ENCODE assay signal across 8 cellular contexts in genomic region chr1:165914136-165914798, GRCh38.
A peak's percentile ranks its signal among the peaks of the same experiment; 100 is the strongest.
DNase-seq lines count a peak whose midpoint lies in the region; ATAC-seq and TF ChIP-seq lines count a peak whose summit lies in the region.

No MANE protein-coding gene starts in this region.

- TF ChIP-seq CTCF in DND-41 (IDR thresholded peaks at IDR 0.05; ENCODE audit: borderline replicate concordance, extremely low read depth, low read length, poor library complexity, severe bottlenecking) (peak; percentile 95), fibroblast of mammary gland (conservative IDR thresholded peaks at IDR 0.05; ENCODE audit: control insufficient read depth, insufficient read depth, low read depth, low read length) (peak; percentile 92), neural crest cell (conservative IDR thresholded peaks at IDR 0.05) (peak; percentile 95), tibial nerve (IDR thresholded peaks at IDR 0.05) (peak; percentile 78 to 91 (median 86))

- H3K9me3 ChIP-seq in DND-41 (ENCODE audit: insufficient read depth, low read length, severe bottlenecking) = no peaks in the 10 kb centered on the region
- H3K9me3 ChIP-seq in tibial nerve = no peaks in the 10 kb centered on the region

- peaks cover 2% of the 10 kb centered on the region for H3K4me1 Mint-ChIP-seq in activated T-cell treated with anti-CD3 and anti-CD28 coated beads, Interleukin-2, amount 50 U/mL, for 24 hours (ENCODE audit: low read depth)
- no peaks in the 10 kb centered on the region for H3K4me1 Mint-ChIP-seq in neural crest cell

- H3K4me1 ChIP-seq in DND-41 (ENCODE audit: insufficient read depth, low read length) (no peaks in the 10 kb centered on the region), tibial nerve (peaks cover 0 to 30% (median 5%) of the 10 kb centered on the region in 4 donors)

- no peaks in the 10 kb centered on the region for H3K79me2 ChIP-seq in DND-41 (ENCODE audit: insufficient read depth, low read length)

- H3K27ac Mint-ChIP-seq in activated T-cell treated with anti-CD3 and anti-CD28 coated beads, Interleukin-2, amount 50 U/mL, for 24 hours = no peak overlapping the region
- H3K27ac Mint-ChIP-seq in neural crest cell (ENCODE audit: unreplicated experiment) = no peak overlapping the region

- peaks cover 8% of the 10 kb centered on the region; the same call in 1 of the 2 replicates for H4K20me1 ChIP-seq in DND-41 (ENCODE audit: insufficient read depth, low read length)

- H3K27me3 ChIP-seq in DND-41 (ENCODE audit: insufficient read depth, low read length, poor library complexity) = no peaks in the 10 kb centered on the region
- H3K27me3 ChIP-seq in tibial nerve = no peaks in the 10 kb centered on the region

- H3K36me3 ChIP-seq in DND-41 (ENCODE audit: insufficient read depth, low read length) (peaks cover 29% of the 10 kb centered on the region), tibial nerve (peaks cover 0 to 15% (median 0%) of the 10 kb centered on the region in 3 donors)

- no peaks in the 10 kb centered on the region for H3K27me3 Mint-ChIP-seq in activated T-cell treated with anti-CD3 and anti-CD28 coated beads, Interleukin-2, amount 50 U/mL, for 24 hours
- H3K27me3 Mint-ChIP-seq in neural crest cell (ENCODE audit: low read depth) = no peaks in the 10 kb centered on the region

- peak in 1 of 2 donors; percentile 16 for TF ChIP-seq EP300 in tibial nerve (IDR thresholded peaks at IDR 0.05)

- no peak overlapping the region for H3K4me3 Mint-ChIP-seq in activated T-cell treated with anti-CD3 and anti-CD28 coated beads, Interleukin-2, amount 50 U/mL, for 24 hours
- H3K4me3 Mint-ChIP-seq in neural crest cell = no peak overlapping the region

- TF ChIP-seq POLR2A in tibial nerve (IDR thresholded peaks at IDR 0.05) = no peak

- 4 to 5% methylated on average over 4 of the region's 4 CpGs for WGBS in tibial nerve, 2 donors

- DNase-seq in DND-41 (peak; percentile 81), HuH-7 (ENCODE audit: low spot score) (peak; percentile 56), OCI-M1 (lab: John Stamatoyannopoulos, UW) (peak; percentile 86), fibroblast of mammary gland (ENCODE audit: low read depth) (peak; percentile 86), neural crest cell (ENCODE audit: low read depth, low spot score) (peak; percentile 63), tibial nerve (ENCODE audit: low spot score in 2 of 2) (peak; percentile 50 to 95)
- DNase-seq in activated T-cell treated with anti-CD3 and anti-CD28 coated beads, Interleukin-2, amount 50 U/mL, for 24 hours = peak; percentile 55

- peak overlapping the region; percentile 33; the same call in 1 of the 2 replicates for H3K27ac ChIP-seq in DND-41 (ENCODE audit: low read length)
- H3K27ac ChIP-seq in tibial nerve = no peak overlapping the region

- H3K4me3 ChIP-seq in DND-41 (ENCODE audit: low read depth in 1 of 2, low read length in 2 of 2) = no peak overlapping the region
- no peak overlapping the region for H3K4me3 ChIP-seq in fibroblast of mammary gland (ENCODE audit: control insufficient read depth, low read depth, low read length)
- no peak overlapping the region for H3K4me3 ChIP-seq in tibial nerve

- H3K9me3 Mint-ChIP-seq in activated T-cell treated with anti-CD3 and anti-CD28 coated beads, Interleukin-2, amount 50 U/mL, for 24 hours = no peaks in the 10 kb centered on the region
- no peaks in the 10 kb centered on the region for H3K9me3 Mint-ChIP-seq in neural crest cell

- no peak overlapping the region for H3K4me2 ChIP-seq in DND-41 (ENCODE audit: insufficient read depth, low read length)

- peaks cover 23% of the 10 kb centered on the region for H3K36me3 Mint-ChIP-seq in activated T-cell treated with anti-CD3 and anti-CD28 coated beads, Interleukin-2, amount 50 U/mL, for 24 hours (ENCODE audit: low read depth)
- H3K36me3 Mint-ChIP-seq in neural crest cell (ENCODE audit: low read depth) = no peaks in the 10 kb centered on the region

- no peak overlapping the region for H2AFZ ChIP-seq in DND-41 (ENCODE audit: low read depth, low read length)

- ATAC-seq in DND-41 (ENCODE audit: insufficient read depth, low read depth) (peak; percentile 84), GM21529 (IDR thresholded peaks at IDR 0.05; ENCODE audit: unreplicated experiment) (peak; percentile 73)

- no peak overlapping the region for H3K9ac ChIP-seq in DND-41 (ENCODE audit: low read depth, low read length)
